Comparison of ENCODE assay signal across 9 cellular contexts in the genomic region with DNA sequence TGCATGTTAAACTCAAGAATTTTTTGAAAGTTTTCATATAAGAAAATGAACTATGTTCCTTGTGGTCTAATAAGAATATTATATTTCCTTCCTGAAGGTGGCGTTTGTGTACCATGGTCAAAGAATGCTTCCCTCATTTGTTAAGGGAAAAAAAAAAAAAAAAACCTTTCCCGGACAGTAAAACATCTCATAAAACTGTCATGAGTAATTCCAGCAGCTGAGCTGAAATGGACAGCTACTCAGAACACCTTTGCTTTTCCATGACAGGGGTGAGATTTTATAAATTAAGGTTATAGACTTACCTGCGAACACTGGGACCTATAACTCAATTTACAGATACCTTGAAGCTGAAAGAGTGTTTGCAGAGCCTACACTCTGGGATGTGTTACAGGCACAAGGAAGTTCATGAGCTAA.
DNase-seq lines count a peak whose midpoint lies in the region; ATAC-seq, FAIRE-seq and TF ChIP-seq lines count a peak whose summit lies in the region.
"Had no signal": no experiment of that assay in that cellular context is flagged by ENCODE, and none has a peak within 500 bp of the region (broad histone marks: within the 10 kb centered on the region; RNA-seq: fewer than 3 reads in every experiment).

No MANE protein-coding gene starts in this region.

- no peak for ATAC-seq in WTC11
- no peak for ATAC-seq in GM21825 (IDR thresholded peaks at IDR 0.05; ENCODE audit: unreplicated experiment)

- no peak overlapping the region for H3K27ac Mint-ChIP-seq in WTC11
- H3K27ac Mint-ChIP-seq: IgD-negative memory B cell had no signal

- peak; percentile 35 for DNase-seq in DMS153 treated with DMSO at 0.1 percent for 48 hours (lab: John Stamatoyannopoulos, UW; ENCODE audit: unreplicated experiment)
- peak; percentile 80 for DNase-seq in M059J (ENCODE audit: low read depth)
- DNase-seq in WTC11 (ENCODE audit: low spot score): no peak
- DNase-seq in GM20000 (ENCODE audit: low spot score): no peak
- DNase-seq in activated naive CD4-positive, alpha-beta T cell treated with Interleukin-2 at 50 U/mL for 16 hours: no peak
- no peak for DNase-seq in activated gamma-delta T cell treated with Interleukin-2 at 50 U/mL for 16 hours

- no peak overlapping the region for H3K4me3 Mint-ChIP-seq in WTC11
- H3K4me3 Mint-ChIP-seq: IgD-negative memory B cell had no signal

- H3K27me3 Mint-ChIP-seq in WTC11 (ENCODE audit: low read depth): peaks cover 60% of the 10 kb centered on the region

- POLR2A ChIA-PET in WTC11 (lab: Charles Lee): no interaction called here

- H3K9me3 Mint-ChIP-seq in WTC11: peaks cover 9% of the 10 kb centered on the region

- H3K36me3 Mint-ChIP-seq in WTC11: no peaks in the 10 kb centered on the region

- CTCF ChIA-PET in WTC11 (lab: Charles Lee): interaction anchor here (0.6 to 4.2 kb wide), 18 partner anchors 14 to 703 kb away, joined by 3 to 51 read pairs (median 4); a partner anchor contains a TSS

- peak; percentile 97 for FAIRE-seq in islet of Langerhans (lab: Jason Lieb, UNC)

- TF ChIP-seq CTCF in WTC11 (IDR thresholded peaks at IDR 0.05): peak; percentile 22; the same call in 1 of the 2 replicates
- no peak for TF ChIP-seq CTCF in GM20000 (IDR thresholded peaks at IDR 0.05; ENCODE audit: extremely low read depth, missing control alignments)

- peaks cover 38% of the 10 kb centered on the region for H3K4me1 Mint-ChIP-seq in WTC11
- H3K4me1 Mint-ChIP-seq: IgD-negative memory B cell had no signal

TF ChIP-seq in WTC11, 78 proteins besides CTCF, POLR2A, EP300 and RAD21:
- TF ChIP-seq NR1H2 (CRISPR knock-in tag; IDR thresholded peaks at IDR 0.05) (no peak), PRRX2 (CRISPR knock-in tag; IDR thresholded peaks at IDR 0.05) (no peak)

Comparison
In these comparisons a context has a peak if more than half of its experiments do, and no peak if none do; other contexts are left out.
1. DNase-seq: peak in DMS153 treated with DMSO at 0.1 percent for 48 hours (single experiment) and M059J (single experiment); none in WTC11 (single experiment), GM20000 (single experiment), activated naive CD4-positive, alpha-beta T cell treated with Interleukin-2 at 50 U/mL for 16 hours (single experiment) and activated gamma-delta T cell treated with Interleukin-2 at 50 U/mL for 16 hours (single experiment).